9 cellular contexts compared by ENCODE assay signal in genomic region chr1:50620680-50621329, GRCh38.
DNase-seq lines count a peak whose midpoint lies in the region; ATAC-seq, FAIRE-seq and TF ChIP-seq lines count a peak whose summit lies in the region.
"Had no signal": no experiment of that assay in that cellular context is flagged by ENCODE, and none has a peak within 500 bp of the region (broad histone marks: within the 10 kb centered on the region; RNA-seq: fewer than 3 reads in every experiment).

No MANE protein-coding gene starts in this region.

- no peak overlapping the region for H3K27ac ChIP-seq in duodenal mucosa (ENCODE audit: low read depth, low read length)
- H3K27ac ChIP-seq in pancreas = no peak overlapping the region
- H3K27ac ChIP-seq in esophagus muscularis mucosa (replicated peaks in 1 of 4) = no peak overlapping the region

- TF ChIP-seq CTCF in GM12874 (IDR thresholded peaks at IDR 0.05; ENCODE audit: insufficient read depth, low read depth, low read length) (peak; percentile 29; the same call in 1 of the 2 replicates), pancreas (IDR thresholded peaks at IDR 0.05) (no peak), esophagus muscularis mucosa (IDR thresholded peaks at IDR 0.05) (no peak)

- no peak overlapping the region for H3K9ac ChIP-seq in duodenal mucosa (ENCODE audit: low read depth in 1 of 2, low read length in 2 of 2)

- TF ChIP-seq EP300 in esophagus muscularis mucosa (IDR thresholded peaks at IDR 0.05) = no peak

- WGBS in pancreas, 2 donors = 94 to 99% methylated on average over 6 of the region's 6 CpGs
- 94% methylated on average over 6 of the region's 6 CpGs for WGBS in esophagus muscularis mucosa

- intact Hi-C loops in pancreas (cut with DNase I) (no loop called here), esophagus muscularis mucosa (cut with DNase I) (no loop called here)

- H3K4me3 ChIP-seq in duodenal mucosa (ENCODE audit: low read depth in 1 of 2, low read length in 2 of 2) = peak overlapping the region; percentile 2 to 46
- no peak overlapping the region for H3K4me3 ChIP-seq in pancreas
- H3K4me3 ChIP-seq in esophagus muscularis mucosa = no peak overlapping the region

- H3K36me3 ChIP-seq in duodenal mucosa (ENCODE audit: control insufficient read depth in 1 of 2, insufficient read depth in 2 of 2, low read length in 2 of 2) (no peaks in the 10 kb centered on the region), pancreas (no peaks in the 10 kb centered on the region), esophagus muscularis mucosa (no peaks in the 10 kb centered on the region)

- H3K9me3 ChIP-seq in duodenal mucosa (ENCODE audit: control insufficient read depth in 1 of 2, low read length in 2 of 2) = no peaks in the 10 kb centered on the region
- no peaks in the 10 kb centered on the region for H3K9me3 ChIP-seq in pancreas
- H3K9me3 ChIP-seq in esophagus muscularis mucosa = no peaks in the 10 kb centered on the region

- DNase-seq in NCI-H2196 (lab: John Stamatoyannopoulos, UW; ENCODE audit: unreplicated experiment) (peak; percentile 19), pancreas (peak in 1 of 6 donors; percentile 17), esophagus muscularis mucosa (ENCODE audit: extremely low spot score) (no peak), ecto neural progenitor cell (ENCODE audit: low spot score) (no peak), GM12891 (ENCODE audit: insufficient read length, low spot score) (no peak)
- DNase-seq: activated naive CD8-positive, alpha-beta T cell treated with anti-CD3 and anti-CD28 coated beads, Interleukin-2, amount 10 ng/mL, durations not matched to agents 7 days and 5 days had no signal

- H3K4me1 ChIP-seq in duodenal mucosa (ENCODE audit: control insufficient read depth in 1 of 2, insufficient read depth in 2 of 2, low read length in 2 of 2) (no peaks in the 10 kb centered on the region), pancreas (no peaks in the 10 kb centered on the region), esophagus muscularis mucosa (no peaks in the 10 kb centered on the region)

- peak; percentile 43 to 91 (median 84) for ATAC-seq in pancreas
- no peak for ATAC-seq in HG03520 (IDR thresholded peaks at IDR 0.05; ENCODE audit: unreplicated experiment)

- TF ChIP-seq POLR2A in esophagus muscularis mucosa (IDR thresholded peaks at IDR 0.05; ENCODE audit: low read depth) (no peak), GM12891 (IDR thresholded peaks at IDR 0.05; ENCODE audit: low read depth, low read length) (no peak)

- no peaks in the 10 kb centered on the region for H3K27me3 ChIP-seq in duodenal mucosa (ENCODE audit: control insufficient read depth in 1 of 2, insufficient read depth in 2 of 2, low read length in 2 of 2)
- H3K27me3 ChIP-seq in pancreas = no peaks in the 10 kb centered on the region
- H3K27me3 ChIP-seq in esophagus muscularis mucosa = no peaks in the 10 kb centered on the region

- FAIRE-seq in pancreas (lab: Jason Lieb, UNC) = no peak
- FAIRE-seq in GM12891 (lab: Jason Lieb, UNC) = no peak

TF ChIP-seq in GM12891, 5 proteins besides CTCF, POLR2A, EP300 and RAD21:
- TF ChIP-seq TAF1 (IDR thresholded peaks at IDR 0.05; ENCODE audit: low read depth, low read length) (no peak), POLR2AphosphoS5 (IDR thresholded peaks at IDR 0.05; ENCODE audit: low read depth, low read length) (no peak), SPI1 (IDR thresholded peaks at IDR 0.05; ENCODE audit: low read depth, low read length) (no peak), POU2F2 (IDR thresholded peaks at IDR 0.05; ENCODE audit: low read depth, low read length) (no peak), PAX5 (IDR thresholded peaks at IDR 0.05; ENCODE audit: insufficient read depth, low read length, severe bottlenecking) (no peak)
TF ChIP-seq in GM12891: peak in this region for 0.

Comparison
In these comparisons a context has a peak if more than half of its experiments do, and no peak if none do; other contexts are left out.
1. H3K4me3 ChIP-seq: peak in duodenal mucosa (2 of 2); none in pancreas (0 of 4) and esophagus muscularis mucosa (0 of 4).